Comparison of ENCODE assay signal across 29 cellular contexts in genomic region chr7:140122975-140123374, GRCh38.
"Had no signal": no experiment of that assay in that cellular context is flagged by ENCODE, and none has a peak within 500 bp of the region (broad histone marks: within the 10 kb centered on the region; RNA-seq: fewer than 3 reads in every experiment).

No MANE protein-coding gene starts in this region.

- H3K4me3 Mint-ChIP-seq: activated CD4-positive, alpha-beta memory T cell treated with anti-CD3 and anti-CD28 coated beads for 36 hours; activated CD4-positive, alpha-beta T cell treated with anti-CD3 and anti-CD28 coated beads, Interleukin-2, amount 10 ng/mL, durations not matched to agents 24 days and 14 days; activated naive CD4-positive, alpha-beta T cell treated with anti-CD3 and anti-CD28 coated beads, Interleukin-2, amount 50 U/mL, for 24 hours; naive thymus-derived CD8-positive, alpha-beta T cell; neural crest cell; stimulated activated naive B cell treated with anti-CD40 and anti-IgM and Interleukin-4, amounts not matched to agents 10 μg/mL and 1 μg/mL and 100 μg/mL, for 72 hours; T-helper 1 cell treated with Interleukin-12 subunit alpha and Interleukin-12 subunit beta and Interleukin-4 antibody, amounts not matched to agents 30 μg/mL and 1 μg/mL, for 36 hours had no signal

- H3K27ac ChIP-seq: adrenal gland, body of pancreas, cardiac muscle cell, colonic mucosa, left lung, lower lobe of right lung, pancreas, prostate gland, SK-N-MC, tibial nerve, VCaP had no signal

- H3K4me3 ChIP-seq: adrenal gland, body of pancreas, cardiac muscle cell, colonic mucosa, left lung, lower lobe of right lung, pancreas, prostate gland, SK-N-MC, smooth muscle cell, tibial nerve had no signal

- H3K36me3 ChIP-seq: adrenal gland, colonic mucosa, prostate gland had no signal

- H3K27ac Mint-ChIP-seq: activated CD4-positive, alpha-beta memory T cell treated with anti-CD3 and anti-CD28 coated beads for 36 hours; activated CD4-positive, alpha-beta T cell treated with anti-CD3 and anti-CD28 coated beads, Interleukin-2, amount 10 ng/mL, durations not matched to agents 24 days and 14 days; activated naive CD4-positive, alpha-beta T cell treated with anti-CD3 and anti-CD28 coated beads, Interleukin-2, amount 50 U/mL, for 24 hours; stimulated activated naive B cell treated with anti-CD40 and anti-IgM and Interleukin-4, amounts not matched to agents 10 μg/mL and 1 μg/mL and 100 μg/mL, for 72 hours; T-helper 1 cell treated with Interleukin-12 subunit alpha and Interleukin-12 subunit beta and Interleukin-4 antibody, amounts not matched to agents 30 μg/mL and 1 μg/mL, for 36 hours had no signal

- DNase-seq: activated CD4-positive, alpha-beta memory T cell treated with anti-CD3 and anti-CD28 coated beads for 36 hours; activated CD4-positive, alpha-beta T cell treated with anti-CD3 and anti-CD28 coated beads, Interleukin-2, amount 10 ng/mL, durations not matched to agents 24 days and 14 days; activated gamma-delta T cell treated with Interleukin-2 at 50 U/mL for 16 hours; adrenal gland; aorta; body of pancreas; cerebellar nuclear complex; colonic mucosa; effector CD8-positive, alpha-beta T cell; left lung; lower lobe of right lung; mesenchymal stem cell; naive thymus-derived CD8-positive, alpha-beta T cell; nucleus accumbens; pancreas; stimulated activated CD4-positive, alpha-beta T cell treated with anti-CD3 and anti-CD28 coated beads, Interleukin-1b, Interleukin-23, amount 100 ng/mL, for 48 hours; stimulated activated CD4-positive, alpha-beta T cell treated with anti-CD3 and anti-CD28 coated beads, Interleukin-4, amount 100 ng/mL, for 4 hours; stimulated activated CD8-positive, alpha-beta memory T cell treated with anti-CD3 and anti-CD28 coated beads, Interleukin-4, amount 100 ng/mL, for 48 hours; stimulated activated naive B cell treated with anti-CD40 and anti-IgM and Interleukin-4, amounts not matched to agents 10 μg/mL and 1 μg/mL and 100 μg/mL, for 72 hours; T-helper 9 cell had no signal

- H3K27me3 ChIP-seq: adrenal gland, body of pancreas, cardiac muscle cell, colonic mucosa, left lung, pancreas, tibial nerve had no signal

- H3K4me1 ChIP-seq: adrenal gland, body of pancreas, colonic mucosa, left lung, lower lobe of right lung, pancreas, prostate gland had no signal

- H3K9me3 ChIP-seq: adrenal gland, body of pancreas, colonic mucosa, left lung, lower lobe of right lung, pancreas, prostate gland, tibial nerve had no signal

- H3K9me3 Mint-ChIP-seq: activated CD4-positive, alpha-beta memory T cell treated with anti-CD3 and anti-CD28 coated beads for 36 hours; activated naive CD4-positive, alpha-beta T cell treated with anti-CD3 and anti-CD28 coated beads, Interleukin-2, amount 50 U/mL, for 24 hours; naive thymus-derived CD8-positive, alpha-beta T cell; neural crest cell; T-helper 1 cell treated with Interleukin-12 subunit alpha and Interleukin-12 subunit beta and Interleukin-4 antibody, amounts not matched to agents 30 μg/mL and 1 μg/mL, for 36 hours had no signal

- ATAC-seq: body of pancreas; left lung; lower lobe of right lung; naive thymus-derived CD8-positive, alpha-beta T cell; pancreas; stimulated activated naive B cell treated with anti-CD40 and anti-IgM and Interleukin-4, amounts not matched to agents 10 μg/mL and 1 μg/mL and 100 μg/mL, for 72 hours had no signal

- H3K4me2 ChIP-seq: smooth muscle cell had no signal

- H3K27me3 Mint-ChIP-seq: activated CD4-positive, alpha-beta memory T cell treated with anti-CD3 and anti-CD28 coated beads for 36 hours; activated CD4-positive, alpha-beta T cell treated with anti-CD3 and anti-CD28 coated beads, Interleukin-2, amount 10 ng/mL, durations not matched to agents 24 days and 14 days; activated naive CD4-positive, alpha-beta T cell treated with anti-CD3 and anti-CD28 coated beads, Interleukin-2, amount 50 U/mL, for 24 hours; naive thymus-derived CD8-positive, alpha-beta T cell; stimulated activated naive B cell treated with anti-CD40 and anti-IgM and Interleukin-4, amounts not matched to agents 10 μg/mL and 1 μg/mL and 100 μg/mL, for 72 hours had no signal
